Comparison of ENCODE assay signal across 8 cellular contexts in genomic region chr19:911197-912033, GRCh38. TPM values are rescaled to one million over a fixed set of nuclear protein-coding genes. Genes with fewer than 3 reads are reported as not detected.
DNase-seq lines count a peak whose midpoint lies in the region; FAIRE-seq and TF ChIP-seq lines count a peak whose summit lies in the region.
"Had no signal": no experiment of that assay in that cellular context is flagged by ENCODE, and none has a peak within 500 bp of the region (broad histone marks: within the 10 kb centered on the region; RNA-seq: fewer than 3 reads in every experiment).

No MANE protein-coding gene starts in this region.

- no peak for TF ChIP-seq POLR2A in ovary (IDR thresholded peaks at IDR 0.05)

- TF ChIP-seq EP300 in ovary (IDR thresholded peaks at IDR 0.05): no peak

- no peaks in the 10 kb centered on the region for H3K9me3 ChIP-seq in HAP-1
- H3K9me3 ChIP-seq in ovary: no peaks in the 10 kb centered on the region

- DNase-seq in HAP-1 (ENCODE audit: low spot score in 2 of 2) (no peak), astrocyte of the cerebellum (ENCODE audit: low read depth) (no peak), ovary (no peak), D721Med (ENCODE audit: insufficient read length, low spot score) (no peak), SIG-M5 (lab: John Stamatoyannopoulos, UW) (no peak)

- intact Hi-C loops in ovary (cut with DNase I): loop anchor here in 3 of 4 donors (10.0 kb wide), 2 partner anchors 117 to 137 kb away; partner anchors contain the start of gene PTBP1 (in 2 of the 3)

- FAIRE-seq in D721Med (lab: Jason Lieb, UNC): no peak

- peaks cover 11% of the 10 kb centered on the region for H3K27me3 Mint-ChIP-seq in nephron (ENCODE audit: low read depth)

- peaks cover 6% of the 10 kb centered on the region for H3K36me3 ChIP-seq in HAP-1 (replicated peaks)
- no peaks in the 10 kb centered on the region for H3K36me3 ChIP-seq in ovary

- no peak for TF ChIP-seq CTCF in astrocyte of the cerebellum (IDR thresholded peaks at IDR 0.05; ENCODE audit: low read depth, low read length, missing control alignments)
- no peak for TF ChIP-seq CTCF in nephron (IDR thresholded peaks at IDR 0.05; ENCODE audit: unreplicated experiment in 3 of 3)
- no peak for TF ChIP-seq CTCF in ovary (IDR thresholded peaks at IDR 0.05)
- TF ChIP-seq CTCF in D721Med (IDR thresholded peaks at IDR 0.05; ENCODE audit: insufficient read depth, missing control alignments): no peak

- H3K27ac Mint-ChIP-seq in nephron: peak overlapping the region in 1 of 3 experiments; percentile 41

- H3K4me3 Mint-ChIP-seq in nephron: peak overlapping the region; percentile 83 to 87 (median 86)

- H3K27ac ChIP-seq in ovary: peak overlapping the region in 1 of 2 donors; percentile 4

- 72 to 79% (median 78%) methylated on average over 51 to 54 of the region's 54 CpGs for whole genome bisulfite sequencing in ovary, 3 donors

- in situ Hi-C loops in HAP-1 (cut with MboI; ENCODE audit: low sequenced_read_pairs): no loop called here
- in situ Hi-C loops in astrocyte of the cerebellum (cut with HindIII; ENCODE audit: low sequenced_read_pairs): no loop called here

- H3K4me3 ChIP-seq in HAP-1 (peak overlapping the region; percentile 9; the same call in 1 of the 2 replicates), astrocyte of the cerebellum (ENCODE audit: low read depth, low read length) (peak overlapping the region; percentile 26), ovary (no peak overlapping the region)

- peaks cover 6% of the 10 kb centered on the region for H3K36me3 Mint-ChIP-seq in nephron (ENCODE audit: low read depth)

- no peaks in the 10 kb centered on the region for H3K27me3 ChIP-seq in HAP-1 (ENCODE audit: low read depth)
- H3K27me3 ChIP-seq in ovary: no peaks in the 10 kb centered on the region

- no peaks in the 10 kb centered on the region for H3K4me1 Mint-ChIP-seq in nephron

- H3K9me3 Mint-ChIP-seq in nephron: no peaks in the 10 kb centered on the region

- H3K4me1 ChIP-seq in HAP-1 (peaks cover 5% of the 10 kb centered on the region; the same call in 1 of the 2 replicates), ovary (ENCODE audit: insufficient read depth) (no peaks in the 10 kb centered on the region)

RNA-seq across cellular contexts. Expression of gene R3HDM4, which starts 1.6 kb away (rescaled TPM):
- total RNA-seq in ovary: 10 to 100 TPM; 13.1 to 43.0 (median 31.2) TPM
- polyA plus RNA-seq in ovary: 10 to 100 TPM in 1 of 2 donors, 1 to 10 TPM in 1; 8.7 to 29.5 TPM

RNA-seq across cellular contexts. Expression of gene KISS1R, which starts 5.7 kb away (rescaled TPM):
- under 1 TPM in 2 of 7 donors, not detected in 5; 0.28 to 0.90 TPM for total RNA-seq in ovary
- not detected for polyA plus RNA-seq in ovary
- total RNA-seq: pulmonary artery endothelial cell, subcutaneous adipose tissue had no signal

RNA-seq across cellular contexts. Expression of gene ARID3A, which starts 14.4 kb away (rescaled TPM):
- 1 to 10 TPM; 2.1 to 8.1 (median 5.2) TPM for total RNA-seq in ovary
- polyA plus RNA-seq in ovary: 1 to 10 TPM; 1.1 to 1.6 TPM

RNA-seq across cellular contexts. Expression of gene RNU6-9, which starts 18.1 kb away (rescaled TPM):
- total RNA-seq in ovary: not detected
- not detected for polyA plus RNA-seq in ovary
- total RNA-seq: pulmonary artery endothelial cell, subcutaneous adipose tissue had no signal

RNA-seq across cellular contexts. Expression of gene MED16, which starts 18.4 kb away (rescaled TPM):
- total RNA-seq in ovary: 10 to 100 TPM; 33.1 to 75.4 (median 59.3) TPM
- polyA plus RNA-seq in ovary: 10 to 100 TPM in 1 of 2 donors, under 1 TPM in 1; 0.62 to 42.9 TPM
